8 cellular contexts compared by ENCODE assay signal in the genomic region with DNA sequence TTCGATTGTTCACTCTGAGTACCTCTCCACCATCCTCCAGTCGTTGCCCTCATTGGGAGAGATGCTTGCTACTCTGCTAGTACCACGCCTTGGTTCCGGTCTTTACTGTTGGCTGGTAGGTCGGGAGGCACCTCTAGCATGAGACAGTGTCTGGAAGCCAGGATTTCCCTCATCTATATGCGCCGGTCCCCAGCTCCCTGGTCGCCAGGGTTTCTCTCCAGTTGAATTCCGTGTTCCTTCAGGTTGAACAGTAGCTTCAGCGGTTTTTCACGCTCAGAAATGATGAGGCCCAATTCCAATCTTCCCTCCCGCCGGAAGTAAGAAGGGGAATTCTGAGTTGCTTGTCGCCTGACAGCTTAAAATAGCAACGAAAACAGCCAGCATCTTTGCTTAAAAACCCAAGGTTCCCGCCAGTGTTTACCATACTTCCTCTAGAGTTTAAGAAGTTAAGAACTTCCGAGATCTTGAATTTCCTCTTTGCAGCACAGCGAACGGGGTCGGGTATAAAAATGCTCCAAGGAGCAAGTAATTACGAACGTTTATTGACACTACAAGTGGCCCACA. TPM values are rescaled to one million over a fixed set of nuclear protein-coding genes. Genes with fewer than 3 reads are reported as not detected.
A peak's percentile ranks its signal among the peaks of the same experiment; 100 is the strongest.
DNase-seq lines count a peak whose midpoint lies in the region; ATAC-seq, FAIRE-seq and TF ChIP-seq lines count a peak whose summit lies in the region.

No MANE protein-coding gene starts in this region.

- no peaks in the 10 kb centered on the region for H3K9me1 ChIP-seq in K562 (ENCODE audit: control insufficient read depth, insufficient read depth, low read length)

- TF ChIP-seq POLR2A in K562 (conservative IDR thresholded peaks at IDR 0.05) (no peak), vagina (IDR thresholded peaks at IDR 0.05) (no peak)

- H3K9ac ChIP-seq in K562 (ENCODE audit: insufficient read depth in 1 of 2, low read depth in 2 of 2, low read length in 2 of 2): no peak overlapping the region

- no peak for TF ChIP-seq RAD21 in K562 (CRISPR knock-in tag; conservative IDR thresholded peaks at IDR 0.05 in 1 of 2, IDR thresholded peaks at IDR 0.05 in 1 of 2)

- CTCF ChIA-PET in K562 (lab: Yijun Ruan, JAX; ENCODE audit: low intra/inter-chr PET ratio): no interaction called here
- CTCF ChIA-PET in Caco-2 (lab: Charles Lee): no interaction called here

- H3K79me2 ChIP-seq in K562 (ENCODE audit: control insufficient read depth, insufficient read depth, low read length): no peaks in the 10 kb centered on the region; the same call in 2 of the 3 replicates

- H3K27ac ChIP-seq in K562 (ENCODE audit: extremely low read depth, low read depth, low read length) (no peak overlapping the region), muscle layer of duodenum (ENCODE audit: low read length) (peak overlapping the region; percentile 60), vagina (peak overlapping the region; percentile 15)

- H3K4me1 ChIP-seq in K562 (replicated peaks in 1 of 2; ENCODE audit: control insufficient read depth in 2 of 2, insufficient read depth in 2 of 2, low read length in 2 of 2) (peaks cover 0 to 8% of the 10 kb centered on the region in 2 experiments; a peak in 2 of 5 replicates), muscle layer of duodenum (ENCODE audit: control insufficient read depth in 1 of 2, insufficient read depth in 2 of 2, low read length in 2 of 2) (peaks cover 0 to 21% of the 10 kb centered on the region in 2 donors), vagina (peaks cover 35% of the 10 kb centered on the region), Caco-2 (0 out of 2 replicates have a peak, but pooled peaks cover 4% of the 10 kb centered on the region)

- peak overlapping the region; percentile 66 for H2AFZ ChIP-seq in K562 (ENCODE audit: low read depth, low read length)

- intact Hi-C loops in K562 (cut with micrococcal nuclease): loop anchor here (10.0 kb wide), 1 partner anchor 290 kb away; no protein-coding TSS in a partner anchor
- intact Hi-C loops in vagina (cut with DNase I): no loop called here
- intact Hi-C loops in Caco-2 (cut with micrococcal nuclease; ENCODE audit: unreplicated experiment): loop anchor here (10.0 kb wide), 1 partner anchor 420 kb away; no protein-coding TSS in a partner anchor

- DNase-seq in SKM-1 (lab: John Stamatoyannopoulos, UW; ENCODE audit: unreplicated experiment): peak; percentile 41
- DNase-seq in K562 (ENCODE audit: extremely low read depth in 1 of 4, low spot score in 3 of 4): peak in 1 of 4 experiments; percentile 14
- DNase-seq in vagina (ENCODE audit: extremely low spot score in 2 of 2): peak in 1 of 2 donors; percentile 81
- DNase-seq in Caco-2: no peak
- no peak for DNase-seq in NCI-H2227 treated with DMSO at 0.1 percent for 48 hours (lab: John Stamatoyannopoulos, UW)

- H3K4me3 ChIP-seq in K562: peak overlapping the region; percentile 13
- peak overlapping the region; percentile 52 to 67 for H3K4me3 ChIP-seq in muscle layer of duodenum (ENCODE audit: low read depth in 1 of 2, low read length in 2 of 2)
- peak overlapping the region; percentile 62 to 63 for H3K4me3 ChIP-seq in vagina
- H3K4me3 ChIP-seq in Caco-2 (ENCODE audit: low read depth, low read length): no peak overlapping the region

- ATAC-seq in GM18868 (IDR thresholded peaks at IDR 0.05; ENCODE audit: unreplicated experiment): peak; percentile 23
- peak; percentile 33 for ATAC-seq in HG02943 (IDR thresholded peaks at IDR 0.05; ENCODE audit: low read depth, unreplicated experiment)
- 0 out of 3 replicates have a peak, but pooled peaks have one; percentile 28 for ATAC-seq in K562

- TF ChIP-seq EP300 in K562 (IDR thresholded peaks at IDR 0.05; ENCODE audit: low read length): no peak

- POLR2A ChIA-PET in K562 (lab: Yijun Ruan, JAX): interaction anchor here (0.6 kb wide), 1 partner anchor 264 kb away, joined by 3 read pairs; no protein-coding TSS in a partner anchor
- POLR2A ChIA-PET in Caco-2 (lab: Charles Lee): no interaction called here

- no peaks in the 10 kb centered on the region for H3K4me1 Mint-ChIP-seq in Caco-2 (ENCODE audit: low read depth, unreplicated experiment)

- FAIRE-seq in K562 (lab: Jason Lieb, UNC): no peak

- H4K20me1 ChIP-seq in K562 (replicated peaks; ENCODE audit: control insufficient read depth, insufficient read depth, low read length): no peaks in the 10 kb centered on the region

- H3K36me3 ChIP-seq in K562 (ENCODE audit: control insufficient read depth, insufficient read depth, low read length) (no peaks in the 10 kb centered on the region), muscle layer of duodenum (ENCODE audit: control insufficient read depth in 1 of 2, insufficient read depth in 2 of 2, low read length in 2 of 2) (no peaks in the 10 kb centered on the region), vagina (no peaks in the 10 kb centered on the region), Caco-2 (ENCODE audit: control insufficient read depth, insufficient read depth, low read length) (no peaks in the 10 kb centered on the region)

- peak overlapping the region; percentile 32 for H3K4me2 ChIP-seq in K562 (ENCODE audit: insufficient read depth, low read length)

- WGBS in K562 (ENCODE audit: insufficient coverage, low coverage, missing lambda C conversion rate): 6% methylated on average over 17 of the region's 22 CpGs

- H3K27me3 Mint-ChIP-seq in Caco-2 (ENCODE audit: insufficient read depth, unreplicated experiment): peaks cover 2% of the 10 kb centered on the region

- no peaks in the 10 kb centered on the region for H3K9me3 Mint-ChIP-seq in Caco-2 (ENCODE audit: unreplicated experiment)

- H3K4me3 Mint-ChIP-seq in Caco-2 (ENCODE audit: unreplicated experiment): no peak overlapping the region

- no TSS peak for BruUV-seq in K562 (replicated peaks; lab: Mats Ljungman, UMichigan)
- no TSS peak for BruUV-seq in Caco-2 (replicated peaks; lab: Mats Ljungman, UMichigan)

- H3K36me3 Mint-ChIP-seq in Caco-2 (ENCODE audit: insufficient read depth, unreplicated experiment): no peaks in the 10 kb centered on the region

- in situ Hi-C loops in K562 (cut with MboI): no loop called here

- H3K27me3 ChIP-seq in K562 (ENCODE audit: control insufficient read depth in 2 of 2, insufficient read depth in 2 of 2, low read length in 2 of 2) (no peaks in the 10 kb centered on the region), muscle layer of duodenum (ENCODE audit: low read depth, low read length) (no peaks in the 10 kb centered on the region), vagina (no peaks in the 10 kb centered on the region), Caco-2 (replicated peaks; ENCODE audit: control insufficient read depth, insufficient read depth, low read length) (no peaks in the 10 kb centered on the region; the same call in 1 of the 2 replicates)

- no peak for TF ChIP-seq CTCF in K562 (IDR thresholded peaks at IDR 0.05 in 2 of 3, conservative IDR thresholded peaks at IDR 0.05 in 1 of 3; ENCODE audit: insufficient read depth in 2 of 3, low read depth in 1 of 3, low read length in 3 of 3)
- TF ChIP-seq CTCF in vagina (IDR thresholded peaks at IDR 0.05): no peak
- no peak for TF ChIP-seq CTCF in Caco-2 (IDR thresholded peaks at IDR 0.05; ENCODE audit: insufficient read depth in 1 of 2, low read depth in 1 of 2, low read length in 1 of 2, severe bottlenecking in 1 of 2, unreplicated experiment in 1 of 2)

- H3K27ac Mint-ChIP-seq in Caco-2 (ENCODE audit: unreplicated experiment): no peak overlapping the region

- H3K9me3 ChIP-seq in K562 (replicated peaks; ENCODE audit: control insufficient read depth, insufficient read depth, low read depth, low read length) (no peaks in the 10 kb centered on the region; the same call in 1 of the 2 replicates), muscle layer of duodenum (ENCODE audit: control insufficient read depth in 1 of 2, low read length in 2 of 2) (no peaks in the 10 kb centered on the region), vagina (no peaks in the 10 kb centered on the region), Caco-2 (no peaks in the 10 kb centered on the region)

RNA-seq across cellular contexts. Expression of gene ST8SIA4, which starts 1.3 kb away (rescaled TPM):
- 2.8 and 5.8 TPM in 2 replicates for total RNA-seq in K562 (2011; cell fraction: chromatin; rRNA removed; ENCODE audit: low replicate concordance)
- 1.0 and 2.0 TPM in 2 replicates for total RNA-seq in K562 (2011; cell fraction: nucleolus; rRNA removed)
- total RNA-seq in K562 (2011; cell fraction: nucleoplasm; rRNA removed): 2.3 and 3.4 TPM in 2 replicates
- total RNA-seq in K562 (2014; rRNA removed) (0.50 and 1.1 TPM in 2 replicates), K562 (2014; rRNA removed; fragmentation: Illumina TruSeq; extraction: Trizol) (1.3 and 1.5 TPM in 2 replicates), K562 (2015; rRNA removed; fragmentation: Illumina TruSeq; extraction: Trizol) (1.1 and 1.3 TPM in 2 replicates), K562 (2021) (0.67 and 2.0 TPM in 2 replicates), vagina (4.2 TPM), Caco-2 (2022) (0.61 and 0.72 TPM in 2 replicates)
- polyA plus RNA-seq in K562 (2011; rRNA removed) (0.12 and 0.99 TPM in 2 replicates), K562 (2014; fragmentation: Illumina TruSeq; extraction: Trizol) (0.48 and 0.51 TPM in 2 replicates), K562 (2014; fragmentation: Nextera tagmentation; extraction: Ambion mirVana) (under 1 TPM; 0.22 to 0.51 TPM), K562 (2014; rRNA removed) (0.54 and 0.61 TPM in 2 replicates)
- polyA plus RNA-seq in K562 (2011; cell fraction: cytosol; rRNA removed): 0.06 and 0.21 TPM in 2 replicates
- polyA plus RNA-seq in K562 (2011; cell fraction: nucleus; rRNA removed): 0.20 and 0.47 TPM in 2 replicates
- polyA plus RNA-seq in K562 (2012): 0.53 and 1.0 TPM in 2 replicates
- 0.60 and 1.6 TPM in 2 replicates for polyA minus RNA-seq in K562 (2011; rRNA and poly(A)+ RNA removed)
- 0.76 TPM in 1 of 2 replicates, not detected in the other for polyA minus RNA-seq in K562 (2011; cell fraction: cytosol; rRNA and poly(A)+ RNA removed)
- 0.56 and 1.6 TPM in 2 replicates for polyA minus RNA-seq in K562 (2011; cell fraction: nucleus; rRNA and poly(A)+ RNA removed)
